8 cellular contexts compared by ENCODE assay signal in genomic region chr11:118659314-118659939, GRCh38. TPM values are rescaled to one million over a fixed set of nuclear protein-coding genes. Genes with fewer than 3 reads are reported as not detected.
A peak's percentile ranks its signal among the peaks of the same experiment; 100 is the strongest.
DNase-seq lines count a peak whose midpoint lies in the region; ATAC-seq and TF ChIP-seq lines count a peak whose summit lies in the region.

No MANE protein-coding gene starts in this region.

- H4K91ac ChIP-seq in H9 (ENCODE audit: insufficient read length, low read depth, low read length), result no peak overlapping the region

- H4K5ac ChIP-seq in H9 (ENCODE audit: insufficient read length, low read depth, low read length), result no peak overlapping the region

- H3K27me3 ChIP-seq in H9 (ENCODE audit: insufficient read depth, low read length), result no peaks in the 10 kb centered on the region; the same call in 1 of the 2 replicates
- no peaks in the 10 kb centered on the region for H3K27me3 ChIP-seq in cardiac muscle cell
- no peaks in the 10 kb centered on the region for H3K27me3 ChIP-seq in upper lobe of left lung

- H3K4me3 ChIP-seq in cardiac muscle cell (no peak overlapping the region), upper lobe of left lung (no peak overlapping the region)

- TF ChIP-seq CTCF in H9 (conservative IDR thresholded peaks at IDR 0.05), result peak; percentile 100
- peak; percentile 95 for TF ChIP-seq CTCF in cardiac muscle cell (IDR thresholded peaks at IDR 0.05; ENCODE audit: low read depth, low read length)
- TF ChIP-seq CTCF in upper lobe of left lung (IDR thresholded peaks at IDR 0.05), result peak; percentile 95 to 100 (median 98)

- H4K8ac ChIP-seq in H9 (replicated peaks; ENCODE audit: insufficient read length, low read depth, low read length), result no peak overlapping the region

- peaks cover 2 to 23% (median 21%) of the 10 kb centered on the region in 3 experiments; a peak in 5 of 7 replicates for H3K36me3 Mint-ChIP-seq in H9 (ENCODE audit: insufficient read depth in 1 of 3, low read depth in 3 of 3)

- peak overlapping the region in 2 of 3 experiments; percentile 45 to 68; a peak in 3 of 7 replicates for H3K27ac Mint-ChIP-seq in H9

- no peak for TF ChIP-seq POLR2A in upper lobe of left lung (IDR thresholded peaks at IDR 0.05)

- no peak overlapping the region for H3K23ac ChIP-seq in H9 (ENCODE audit: insufficient read length, low read depth, low read length)

- peaks cover 3% of the 10 kb centered on the region; the same call in 1 of the 2 replicates for H3K4me1 ChIP-seq in H9 (ENCODE audit: insufficient read depth, low read length)
- no peaks in the 10 kb centered on the region for H3K4me1 ChIP-seq in cardiac muscle cell (ENCODE audit: low read depth)
- peaks cover 5 to 15% (median 11%) of the 10 kb centered on the region in 4 donors for H3K4me1 ChIP-seq in upper lobe of left lung

- no peak overlapping the region for H3K27ac ChIP-seq in H9 (ENCODE audit: insufficient read length, low read depth, low read length)
- no peak overlapping the region for H3K27ac ChIP-seq in cardiac muscle cell
- H3K27ac ChIP-seq in upper lobe of left lung, result peak overlapping the region in 3 of 4 donors; percentile 42 to 81 (median 56)

- no peak overlapping the region for H2BK120ac ChIP-seq in H9 (ENCODE audit: low read depth, low read length, poor library complexity, severe bottlenecking)

- H3K56ac ChIP-seq in H9 (ENCODE audit: insufficient read length, low read depth, low read length), result no peak overlapping the region

- no peak overlapping the region for H2BK5ac ChIP-seq in H9 (ENCODE audit: insufficient read length, low read length)

- H2BK12ac ChIP-seq in H9 (ENCODE audit: insufficient read length, low read depth, low read length), result no peak overlapping the region

- no peak overlapping the region for H3K9ac ChIP-seq in H9 (ENCODE audit: extremely low read depth, insufficient read length, low read length)

- no peak overlapping the region for H2BK20ac ChIP-seq in H9 (ENCODE audit: low read depth, low read length, poor library complexity, severe bottlenecking)

- H3K4ac ChIP-seq in H9 (ENCODE audit: low read depth, low read length), result no peak overlapping the region

- H3T11ph ChIP-seq in H9 (ENCODE audit: low read length), result no peak overlapping the region

- peak; percentile 88 to 92 for ATAC-seq in upper lobe of left lung (ENCODE audit: low FRiP score in 2 of 2)

- H2BK15ac ChIP-seq in H9 (ENCODE audit: low read depth, low read length), result no peak overlapping the region

- H2AK5ac ChIP-seq in H9 (ENCODE audit: insufficient read length, low read length), result no peak overlapping the region

- no peak for TF ChIP-seq EP300 in upper lobe of left lung (IDR thresholded peaks at IDR 0.05)

- intact Hi-C loops in posterior vena cava (cut with DNase I), result no loop called here

- peak; percentile 76 for DNase-seq in DMS153 (lab: John Stamatoyannopoulos, UW)
- peak; percentile 96 for DNase-seq in H9
- peak; percentile 40 for DNase-seq in NCI-H1417 treated with DMSO at 0.1 percent for 48 hours (lab: John Stamatoyannopoulos, UW)
- peak; percentile 53 to 78 for DNase-seq in SW 1271 (lab: John Stamatoyannopoulos, UW)
- DNase-seq in activated naive CD8-positive, alpha-beta T cell treated with anti-CD3 and anti-CD28 coated beads, Interleukin-2, amount 50 U/mL, for 16 hours (ENCODE audit: low read depth, low spot score), result peak; percentile 79
- DNase-seq in cardiac muscle cell (ENCODE audit: low read depth in 1 of 2, low spot score in 1 of 2), result peak; percentile 85 to 92
- peak; percentile 97 for DNase-seq in posterior vena cava (ENCODE audit: low spot score)
- DNase-seq in upper lobe of left lung, result peak; percentile 93 to 98

- no peak overlapping the region for H3K4me3 Mint-ChIP-seq in H9

- H3K14ac ChIP-seq in H9 (ENCODE audit: insufficient read depth, low read length), result no peak overlapping the region

- no peaks in the 10 kb centered on the region; the same call in 1 of the 2 replicates for H3K27me3 Mint-ChIP-seq in H9 (ENCODE audit: low read depth)

- H3K79me2 ChIP-seq in H9 (ENCODE audit: insufficient read depth, low read length), result no peaks in the 10 kb centered on the region

- H2AFZ ChIP-seq in H9 (ENCODE audit: low read length), result no peak overlapping the region

- peaks cover 44 to 45% of the 10 kb centered on the region in 2 experiments for H3K4me1 Mint-ChIP-seq in H9

- H4K20me1 ChIP-seq in H9 (ENCODE audit: control insufficient read depth, insufficient read depth, insufficient read length), result peaks cover 2% of the 10 kb centered on the region

- H3K79me1 ChIP-seq in H9 (ENCODE audit: insufficient read depth, low read depth, low read length, poor library complexity, severe bottlenecking), result no peaks in the 10 kb centered on the region

- H3K36me3 ChIP-seq in cardiac muscle cell, result peaks cover 11% of the 10 kb centered on the region
- peaks cover 0 to 33% (median 20%) of the 10 kb centered on the region in 4 donors for H3K36me3 ChIP-seq in upper lobe of left lung

- no CpG with 5 or more reads among the region's 25 CpGs for WGBS in H9 (ENCODE audit: extremely low coverage, insufficient read length, low lambda C conversion rate)
- 13 to 23% methylated on average over 14 to 24 of the region's 25 CpGs for WGBS in upper lobe of left lung, 2 donors

- H3K23me2 ChIP-seq in H9 (ENCODE audit: insufficient read length, low read depth, low read length, poor library complexity, severe bottlenecking), result no peaks in the 10 kb centered on the region

- no peaks in the 10 kb centered on the region for H3K9me3 Mint-ChIP-seq in H9

- H3K18ac ChIP-seq in H9 (ENCODE audit: insufficient read length, low read depth, low read length), result no peak overlapping the region

- no peak overlapping the region for H3K4me2 ChIP-seq in H9 (ENCODE audit: insufficient read depth, insufficient read length, low read length)

- H3K9me3 ChIP-seq in H9 (ENCODE audit: control insufficient read depth, low read depth, low read length), result no peaks in the 10 kb centered on the region
- H3K9me3 ChIP-seq in cardiac muscle cell (ENCODE audit: low read depth), result no peaks in the 10 kb centered on the region
- no peaks in the 10 kb centered on the region for H3K9me3 ChIP-seq in upper lobe of left lung

RNA-seq across cellular contexts. Expression of gene TREH, which starts 20.0 kb away (rescaled TPM):
- not detected in 2 replicates for total RNA-seq in H9 (2021)
- total RNA-seq in cardiac muscle cell, result not detected in 2 replicates
- 0.42 TPM in 1 of 2 replicates, not detected in the other for polyA plus RNA-seq in cardiac muscle cell
- total RNA-seq in posterior vena cava, result not detected
- total RNA-seq in upper lobe of left lung, result 1 to 10 TPM in 1 of 6 donors, under 1 TPM in 2, not detected in 3; 0.17 to 1.0 (median 0.89) TPM

RNA-seq across cellular contexts. Expression of gene PHLDB1, which starts 52.0 kb away (rescaled TPM):
- total RNA-seq in H9 (2021), result 55.7 and 56.0 TPM in 2 replicates
- 95.7 and 126 TPM in 2 replicates for total RNA-seq in cardiac muscle cell
- polyA plus RNA-seq in cardiac muscle cell, result 56.7 and 60.2 TPM in 2 replicates
- total RNA-seq in posterior vena cava, result 100 to 1,000 TPM; 155 to 201 TPM
- 100 to 1,000 TPM in 3 of 6 donors, 10 to 100 TPM in 3; 45.5 to 188 (median 100) TPM for total RNA-seq in upper lobe of left lung

Comparison
In these comparisons a context has a peak if more than half of its experiments do, and no peak if none do; other contexts are left out.
1. DNase-seq: peak in every context shown above with its lines; median percentile 97 in posterior vena cava; 96 in H9; 96 in upper lobe of left lung; 88 in cardiac muscle cell; 79 in activated naive CD8-positive, alpha-beta T cell treated with anti-CD3 and anti-CD28 coated beads, Interleukin-2, amount 50 U/mL, for 16 hours; 76 in DMS153; 66 in SW 1271; 40 in NCI-H1417 treated with DMSO at 0.1 percent for 48 hours.
2. H3K27ac ChIP-seq: peak in upper lobe of left lung (3 of 4); none in H9 (single experiment) and cardiac muscle cell (single experiment).
3. Peak in every context shown above with its lines, with median percentiles within 50 percentile points of each other: CTCF ChIP-seq.